20 cellular contexts compared by ENCODE assay signal in genomic region chr2:26126091-26126490, GRCh38.
"Had no signal": no experiment of that assay in that cellular context is flagged by ENCODE, and none has a peak within 500 bp of the region (broad histone marks: within the 10 kb centered on the region; RNA-seq: fewer than 3 reads in every experiment).

No MANE protein-coding gene starts in this region.

- H3K36me3 ChIP-seq: prostate gland had no signal

- H3K27me3 ChIP-seq: body of pancreas, esophagus squamous epithelium, hepatocyte, left lung, sigmoid colon, SJSA1 had no signal

- H3K27ac ChIP-seq: body of pancreas, esophagus squamous epithelium, hepatocyte, left lung, prostate gland, sigmoid colon, SJSA1 had no signal

- H3K4me2 ChIP-seq: hepatocyte had no signal

- H3K36me3 Mint-ChIP-seq: natural killer cell had no signal

- H3K4me3 ChIP-seq: body of pancreas, esophagus squamous epithelium, hepatocyte, left lung, prostate gland, sigmoid colon, SJSA1 had no signal

- H2AFZ ChIP-seq: hepatocyte had no signal

- DNase-seq: activated CD4-positive, alpha-beta T cell treated with anti-CD3 and anti-CD28 coated beads for 1 hour; activated CD4-positive, alpha-beta T cell treated with anti-CD3 and anti-CD28 coated beads, Interleukin-2, amount 50 U/mL, for 4 hours; activated effector memory CD4-positive, alpha-beta T cell treated with Interleukin-2 at 50 U/mL for 16 hours; activated naive CD4-positive, alpha-beta T cell treated with anti-CD3 and anti-CD28 coated beads, Interleukin-2, amount 50 U/mL, for 16 hours; amniotic stem cell; body of pancreas; central memory CD4-positive, alpha-beta T cell; cortex of kidney; effector CD4-positive, alpha-beta T cell; esophagus squamous epithelium; left lung; natural killer cell; occipital lobe; sigmoid colon; stimulated activated CD4-positive, alpha-beta T cell treated with anti-CD3 and anti-CD28 coated beads, Interleukin-12 subunit alpha, Interleukin-12 subunit beta, amount 100 ng/mL, for 4 hours; stimulated activated CD4-positive, alpha-beta T cell treated with anti-CD3 and anti-CD28 coated beads, Interleukin-2, amount 100 ng/mL, for 24 hours; T-helper 9 cell had no signal

- ATAC-seq: body of pancreas, left lung, natural killer cell had no signal

- H3K9me3 ChIP-seq: body of pancreas, esophagus squamous epithelium, left lung, prostate gland, sigmoid colon, SJSA1 had no signal

- H3K9me3 Mint-ChIP-seq: natural killer cell had no signal

- H3K4me1 ChIP-seq: body of pancreas, left lung, prostate gland, SJSA1 had no signal

- H3K4me3 Mint-ChIP-seq: natural killer cell had no signal

- H3K27ac Mint-ChIP-seq: natural killer cell had no signal
